Comparison of ENCODE assay signal across 8 cellular contexts in genomic region chr17:27295945-27296344, GRCh38. TPM values are rescaled to one million over a fixed set of nuclear protein-coding genes. Genes with fewer than 3 reads are reported as not detected.
A peak's percentile ranks its signal among the peaks of the same experiment; 100 is the strongest.
DNase-seq lines count a peak whose midpoint lies in the region; ATAC-seq and TF ChIP-seq lines count a peak whose summit lies in the region.

No MANE protein-coding gene starts in this region.

- H3K27me3 Mint-ChIP-seq in stimulated activated naive CD8-positive, alpha-beta T cell treated with anti-CD3 and anti-CD28 coated beads, Interleukin-15, Interleukin-2, amounts not matched to agents 100 ng/mL and 50 ng/mL, for 24 hours: no peaks in the 10 kb centered on the region

- peak overlapping the region; percentile 97 for H3K4me3 Mint-ChIP-seq in stimulated activated naive CD8-positive, alpha-beta T cell treated with anti-CD3 and anti-CD28 coated beads, Interleukin-15, Interleukin-2, amounts not matched to agents 100 ng/mL and 50 ng/mL, for 24 hours

- H3K36me3 Mint-ChIP-seq in stimulated activated naive CD8-positive, alpha-beta T cell treated with anti-CD3 and anti-CD28 coated beads, Interleukin-15, Interleukin-2, amounts not matched to agents 100 ng/mL and 50 ng/mL, for 24 hours (ENCODE audit: low read depth): peaks cover 7% of the 10 kb centered on the region

- 6 to 8% methylated on average over 10 of the region's 10 CpGs for WGBS in body of pancreas, 2 donors

- H3K27me3 ChIP-seq in body of pancreas: no peaks in the 10 kb centered on the region

- no peaks in the 10 kb centered on the region for H3K36me3 ChIP-seq in body of pancreas (replicated peaks in 1 of 2; ENCODE audit: insufficient read depth in 1 of 2, low read depth in 2 of 2)
- no peaks in the 10 kb centered on the region for H3K36me3 ChIP-seq in mucosa of descending colon (ENCODE audit: low read depth)

- TF ChIP-seq POLR2A in body of pancreas (IDR thresholded peaks at IDR 0.05): no peak

- peak overlapping the region; percentile 15 to 81 for H3K4me3 ChIP-seq in body of pancreas
- no peak overlapping the region for H3K4me3 ChIP-seq in mucosa of descending colon

- no peak for ATAC-seq in stimulated activated naive CD8-positive, alpha-beta T cell treated with anti-CD3 and anti-CD28 coated beads, Interleukin-15, Interleukin-2, amounts not matched to agents 100 U/mL and 50 U/mL, for 24 hours
- ATAC-seq in body of pancreas (no peak), mucosa of descending colon (no peak), HG03095 (IDR thresholded peaks at IDR 0.05; ENCODE audit: unreplicated experiment) (no peak), HG02970 (IDR thresholded peaks at IDR 0.05; ENCODE audit: low FRiP score, unreplicated experiment) (no peak)

- H3K9me3 ChIP-seq in body of pancreas (no peaks in the 10 kb centered on the region), mucosa of descending colon (no peaks in the 10 kb centered on the region)

- H3K9me3 Mint-ChIP-seq in stimulated activated naive CD8-positive, alpha-beta T cell treated with anti-CD3 and anti-CD28 coated beads, Interleukin-15, Interleukin-2, amounts not matched to agents 100 ng/mL and 50 ng/mL, for 24 hours: no peaks in the 10 kb centered on the region

- H3K4me1 Mint-ChIP-seq in stimulated activated naive CD8-positive, alpha-beta T cell treated with anti-CD3 and anti-CD28 coated beads, Interleukin-15, Interleukin-2, amounts not matched to agents 100 ng/mL and 50 ng/mL, for 24 hours (ENCODE audit: low read depth): peaks cover 61% of the 10 kb centered on the region

- peak overlapping the region; percentile 98 for H3K27ac Mint-ChIP-seq in stimulated activated naive CD8-positive, alpha-beta T cell treated with anti-CD3 and anti-CD28 coated beads, Interleukin-15, Interleukin-2, amounts not matched to agents 100 ng/mL and 50 ng/mL, for 24 hours

- TF ChIP-seq CTCF in body of pancreas (IDR thresholded peaks at IDR 0.05): no peak
- no peak for TF ChIP-seq CTCF in mucosa of descending colon (IDR thresholded peaks at IDR 0.05)

- H3K4me1 ChIP-seq in body of pancreas (peaks cover 43% of the 10 kb centered on the region), mucosa of descending colon (ENCODE audit: low read depth) (peaks cover 26% of the 10 kb centered on the region)

- no peak for DNase-seq in stimulated activated naive CD8-positive, alpha-beta T cell treated with anti-CD3 and anti-CD28 coated beads, Interleukin-15, Interleukin-2, amounts not matched to agents 100 U/mL and 50 U/mL, for 24 hours
- DNase-seq in body of pancreas: no peak
- peak in 2 of 3 donors; percentile 53 to 56 for DNase-seq in mucosa of descending colon
- DNase-seq in activated CD4-positive, CD25-positive, alpha-beta regulatory T cell treated with anti-CD3 and anti-CD28 coated beads, Interleukin-2, amount 50 U/mL, for 72 hours: no peak
- no peak for DNase-seq in middle frontal gyrus (ENCODE audit: extremely low spot score, low spot score)

- intact Hi-C loops in body of pancreas (cut with DNase I): no loop called here
- intact Hi-C loops in mucosa of descending colon (cut with DNase I, micrococcal nuclease): loop anchor here in 1 of 2 donors (10.0 kb wide), 1 partner anchor 51 kb away; no protein-coding TSS in a partner anchor

- H3K27ac ChIP-seq in body of pancreas: peak overlapping the region in 3 of 4 donors; percentile 99 to 100 (median 99)

RNA-seq across cellular contexts. Expression of gene WSB1, which starts 2.0 kb away (rescaled TPM):
- total RNA-seq in body of pancreas (100 to 1,000 TPM; 106 to 147 TPM), mucosa of descending colon (100 to 1,000 TPM; 115 to 149 (median 137) TPM)

Comparison
In these comparisons a context has a peak if more than half of its experiments do, and no peak if none do; other contexts are left out.
1. DNase-seq: peak in mucosa of descending colon (2 of 3); none in stimulated activated naive CD8-positive, alpha-beta T cell treated with anti-CD3 and anti-CD28 coated beads, Interleukin-15, Interleukin-2, amounts not matched to agents 100 U/mL and 50 U/mL, for 24 hours (single experiment), body of pancreas (0 of 4), activated CD4-positive, CD25-positive, alpha-beta regulatory T cell treated with anti-CD3 and anti-CD28 coated beads, Interleukin-2, amount 50 U/mL, for 72 hours (single experiment) and middle frontal gyrus (single experiment).